19 cellular contexts compared by ENCODE assay signal in the genomic region with DNA sequence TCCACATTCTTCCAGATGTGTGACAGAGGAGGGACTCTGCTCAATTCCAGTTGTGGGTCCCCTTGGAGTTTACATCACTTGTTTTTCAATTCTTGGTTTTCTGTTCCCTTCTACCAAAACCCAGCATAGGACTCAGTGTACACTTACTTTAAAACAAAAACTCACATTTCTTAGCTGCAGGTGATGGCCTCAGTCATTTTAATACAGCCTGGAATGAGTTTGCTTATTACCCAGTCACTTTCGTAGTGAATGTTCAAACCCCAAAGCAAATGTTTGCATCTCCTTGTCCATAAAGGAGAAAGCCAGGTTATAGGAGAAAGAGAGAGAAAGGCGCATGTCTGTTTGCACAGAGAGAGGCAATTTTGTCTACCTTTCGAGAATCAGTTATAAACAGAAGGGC. TPM values are rescaled to one million over a fixed set of nuclear protein-coding genes. Genes with fewer than 3 reads are reported as not detected.
DNase-seq lines count a peak whose midpoint lies in the region; ATAC-seq, FAIRE-seq and TF ChIP-seq lines count a peak whose summit lies in the region.
"Had no signal": no experiment of that assay in that cellular context is flagged by ENCODE, and none has a peak within 500 bp of the region (broad histone marks: within the 10 kb centered on the region; RNA-seq: fewer than 3 reads in every experiment).

No MANE protein-coding gene starts in this region.

- H3K9ac ChIP-seq in GM12878 (ENCODE audit: control insufficient read depth, insufficient read depth, low read length), result no peak overlapping the region

- RAD21 ChIA-PET in GM12878 (lab: Charles Lee; ENCODE audit: unreplicated experiment), result interaction anchor here (0.8 kb wide), 1 partner anchor 91 kb away, joined by 4 read pairs; no protein-coding TSS in a partner anchor

- SMC1A ChIA-PET in GM12878 (lab: Charles Lee; ENCODE audit: uncharacterized antibody, unreplicated experiment), result interaction anchor here (0.8 to 1.0 kb wide), 2 partner anchors 18 to 29 kb away, joined by 3 read pairs; no protein-coding TSS in a partner anchor

- H3K4me1 ChIP-seq in heart right ventricle, result peaks cover 0 to 37% (median 20%) of the 10 kb centered on the region in 9 donors
- peaks cover 12% of the 10 kb centered on the region for H3K4me1 ChIP-seq in GM12878 (ENCODE audit: control insufficient read depth, insufficient read depth, low read length)
- peaks cover 47% of the 10 kb centered on the region for H3K4me1 ChIP-seq in vagina
- peaks cover 0 to 41% (median 2%) of the 10 kb centered on the region in 4 donors for H3K4me1 ChIP-seq in tibial nerve

- intact Hi-C loops in heart right ventricle (cut with DNase I), result no loop called here
- intact Hi-C loops in Right ventricle myocardium inferior (cut with DNase I), result no loop called here
- intact Hi-C loops in GM12878 (cut with micrococcal nuclease; ENCODE audit: unreplicated experiment), result loop anchor here (1.0 kb wide), 1 partner anchor 42 kb away; a partner anchor contains a TSS
- intact Hi-C loops in vagina (cut with DNase I), result no loop called here

- no peak for TF ChIP-seq CTCF in heart right ventricle (IDR thresholded peaks at IDR 0.05)
- no peak for TF ChIP-seq CTCF in GM12878 (IDR thresholded peaks at IDR 0.05 in 2 of 3, conservative IDR thresholded peaks at IDR 0.05 in 1 of 3; ENCODE audit: control insufficient read depth in 2 of 3, extremely low read depth in 1 of 3, insufficient read depth in 1 of 3, low read depth in 3 of 3, low read length in 3 of 3)
- TF ChIP-seq CTCF in osteocyte (IDR thresholded peaks at IDR 0.05), result no peak
- no peak for TF ChIP-seq CTCF in vagina (IDR thresholded peaks at IDR 0.05)
- no peak for TF ChIP-seq CTCF in tibial nerve (IDR thresholded peaks at IDR 0.05)

- no peaks in the 10 kb centered on the region for H3K9me3 Mint-ChIP-seq in osteocyte (ENCODE audit: unreplicated experiment)
- H3K9me3 Mint-ChIP-seq: activated naive CD4-positive, alpha-beta T cell treated with anti-CD3 and anti-CD28 coated beads, Interleukin-2, amount 50 U/mL, for 24 hours; brain; IgD-negative memory B cell had no signal

- FAIRE-seq in GM12878 (lab: Jason Lieb, UNC), result no peak
- FAIRE-seq: GM12892, islet of Langerhans had no signal

- no peaks in the 10 kb centered on the region for H3K9me3 ChIP-seq in heart right ventricle
- no peaks in the 10 kb centered on the region for H3K9me3 ChIP-seq in GM12878 (replicated peaks; ENCODE audit: control insufficient read depth, insufficient read depth, low read length)
- no peaks in the 10 kb centered on the region for H3K9me3 ChIP-seq in vagina
- H3K9me3 ChIP-seq in tibial nerve, result no peaks in the 10 kb centered on the region

- H2AFZ ChIP-seq in GM12878 (ENCODE audit: control insufficient read depth, low read depth, low read length), result no peak overlapping the region

- no peaks in the 10 kb centered on the region for H3K79me2 ChIP-seq in GM12878 (ENCODE audit: control insufficient read depth, insufficient read depth, low read length)

- peak overlapping the region; percentile 40 for H3K4me3 Mint-ChIP-seq in osteocyte (ENCODE audit: unreplicated experiment)
- H3K4me3 Mint-ChIP-seq: activated naive CD4-positive, alpha-beta T cell treated with anti-CD3 and anti-CD28 coated beads, Interleukin-2, amount 50 U/mL, for 24 hours; brain; IgD-negative memory B cell; mesothelial cell of epicardium had no signal

- peak overlapping the region; percentile 90 for H3K27ac Mint-ChIP-seq in osteocyte (ENCODE audit: unreplicated experiment)
- H3K27ac Mint-ChIP-seq: activated naive CD4-positive, alpha-beta T cell treated with anti-CD3 and anti-CD28 coated beads, Interleukin-2, amount 50 U/mL, for 24 hours; IgD-negative memory B cell; mesothelial cell of epicardium had no signal

- no peak for TF ChIP-seq POLR2A in GM12878 (IDR thresholded peaks at IDR 0.05; ENCODE audit: low read depth, low read length)
- TF ChIP-seq POLR2A in vagina (IDR thresholded peaks at IDR 0.05), result no peak
- no peak for TF ChIP-seq POLR2A in tibial nerve (IDR thresholded peaks at IDR 0.05)

- BruUV-seq in GM12878 (replicated peaks; lab: Mats Ljungman, UMichigan), result no TSS peak

- in situ Hi-C loops in GM12878 (cut with MboI), result no loop called here

- 86 to 91% methylated on average over 3 of the region's 3 CpGs for WGBS in heart right ventricle, 2 donors
- 0% methylated on average over 3 of the region's 3 CpGs for WGBS in GM12878 (ENCODE audit: insufficient coverage, insufficient replicate concordance, low lambda C conversion rate, missing lambda C conversion rate)
- WGBS in tibial nerve, 2 donors, result 82 to 92% methylated on average over 3 of the region's 3 CpGs

- H3K4me1 Mint-ChIP-seq in osteocyte (ENCODE audit: unreplicated experiment), result peaks cover 70% of the 10 kb centered on the region
- H3K4me1 Mint-ChIP-seq: activated naive CD4-positive, alpha-beta T cell treated with anti-CD3 and anti-CD28 coated beads, Interleukin-2, amount 50 U/mL, for 24 hours had no signal

- peak in 1 of 8 donors; percentile 12 for ATAC-seq in heart right ventricle
- no peak for ATAC-seq in Right ventricle myocardium inferior
- ATAC-seq in GM12878, result no peak
- ATAC-seq in GM19467 (IDR thresholded peaks at IDR 0.05; ENCODE audit: unreplicated experiment), result no peak
- ATAC-seq: esophagus mucosa, Panc1 had no signal

- no peak for TF ChIP-seq RAD21 in GM12878 (IDR thresholded peaks at IDR 0.05; ENCODE audit: insufficient read depth, low read depth, low read length)

- no peaks in the 10 kb centered on the region for H4K20me1 ChIP-seq in GM12878 (ENCODE audit: control insufficient read depth, insufficient read depth)

- CTCF ChIA-PET in GM12878 (lab: Yijun Ruan, JAX), result interaction anchor here (1.5 to 2.4 kb wide), 2 partner anchors 50 to 92 kb away, joined by 3 to 9 read pairs; no protein-coding TSS in a partner anchor

- H3K4me3 ChIP-seq in heart right ventricle (no peak overlapping the region), GM12878 (no peak overlapping the region), vagina (no peak overlapping the region), tibial nerve (no peak overlapping the region)

- H3K4me2 ChIP-seq in GM12878 (ENCODE audit: control insufficient read depth, insufficient read depth), result no peak overlapping the region

- POLR2A ChIA-PET in GM12878 (lab: Charles Lee), result interaction anchor here (0.5 kb wide), 1 partner anchor 1823 kb away, joined by 3 read pairs; no protein-coding TSS in a partner anchor

- no peaks in the 10 kb centered on the region for H3K27me3 Mint-ChIP-seq in osteocyte (ENCODE audit: unreplicated experiment)
- H3K27me3 Mint-ChIP-seq: activated naive CD4-positive, alpha-beta T cell treated with anti-CD3 and anti-CD28 coated beads, Interleukin-2, amount 50 U/mL, for 24 hours; brain; IgD-negative memory B cell had no signal

- TF ChIP-seq EP300 in GM12878 (IDR thresholded peaks at IDR 0.05; ENCODE audit: borderline replicate concordance in 1 of 2, control insufficient read depth in 1 of 2, low read depth in 2 of 2, low read length in 2 of 2) (no peak), tibial nerve (IDR thresholded peaks at IDR 0.05) (no peak)

- DNase-seq in heart right ventricle (no peak), Right ventricle myocardium inferior (ENCODE audit: missing footprints) (no peak), GM12878 (ENCODE audit: low read depth, low spot score) (no peak), osteocyte (ENCODE audit: extremely low spot score, unreplicated experiment) (no peak), vagina (ENCODE audit: extremely low spot score in 2 of 2) (no peak), tibial nerve (ENCODE audit: low spot score in 2 of 2) (no peak), DMS114 treated with DMSO at 0.1 percent for 48 hours (lab: John Stamatoyannopoulos, UW; ENCODE audit: unreplicated experiment) (no peak)
- DNase-seq: activated CD4-positive, CD25-positive, alpha-beta regulatory T cell treated with anti-CD3 and anti-CD28 coated beads, Interleukin-2, amount 50 U/mL, for 72 hours; GDM1; NCI-H1930 had no signal

- H3K27ac ChIP-seq in heart right ventricle (peak overlapping the region in 6 of 10 donors; percentile 24 to 83 (median 58)), GM12878 (ENCODE audit: control insufficient read depth, insufficient read depth) (no peak overlapping the region), vagina (peak overlapping the region; percentile 73), tibial nerve (no peak overlapping the region)

- no peaks in the 10 kb centered on the region for H3K27me3 ChIP-seq in heart right ventricle
- H3K27me3 ChIP-seq in GM12878 (replicated peaks in 1 of 2; ENCODE audit: control insufficient read depth in 2 of 2, insufficient read depth in 2 of 2, low read length in 1 of 2), result no peaks in the 10 kb centered on the region
- no peaks in the 10 kb centered on the region for H3K27me3 ChIP-seq in vagina
- H3K27me3 ChIP-seq in tibial nerve, result no peaks in the 10 kb centered on the region

- H3K36me3 ChIP-seq in heart right ventricle (peaks cover 0 to 41% (median 25%) of the 10 kb centered on the region in 9 donors), GM12878 (ENCODE audit: control insufficient read depth in 2 of 2, insufficient read depth in 2 of 2, low read length in 1 of 2) (peaks cover 0 to 12% of the 10 kb centered on the region in 2 experiments; a peak in 1 of 4 replicates), vagina (peaks cover 0 to 17% of the 10 kb centered on the region in 2 donors), tibial nerve (peaks cover 0 to 44% (median 0%) of the 10 kb centered on the region in 3 donors)

- H3K36me3 Mint-ChIP-seq in osteocyte (ENCODE audit: unreplicated experiment), result peaks cover 17% of the 10 kb centered on the region

RNA-seq across cellular contexts. Expression of a gene that starts 27.4 kb away (rescaled TPM):
- total RNA-seq in heart right ventricle, result 10 to 100 TPM in 9 of 10 donors, 1 to 10 TPM in 1; 4.4 to 38.9 (median 18.7) TPM
- 10 to 100 TPM in 1 of 2 donors, 1 to 10 TPM in 1; 6.3 to 38.6 TPM for polyA plus RNA-seq in heart right ventricle
- 15.1 TPM for total RNA-seq in Right ventricle myocardium inferior
- not detected in 2 replicates for total RNA-seq in GM12878 (2013; cell fraction: nucleolus; rRNA removed)
- total RNA-seq in GM12878 (2014; rRNA removed), result not detected in 2 replicates
- not detected in 2 replicates for total RNA-seq in GM12878 (2014; rRNA removed; fragmentation: Illumina TruSeq; extraction: Trizol)
- not detected in 2 replicates for total RNA-seq in GM12878 (2021)
- polyA plus RNA-seq in GM12878 (2011; ENCODE audit: low read depth), result not detected
- not detected in 2 replicates for polyA plus RNA-seq in GM12878 (2011; rRNA removed)
- not detected in 2 replicates for polyA plus RNA-seq in GM12878 (2011; cell fraction: cytosol; rRNA removed)
- not detected in 2 replicates for polyA plus RNA-seq in GM12878 (2011; cell fraction: nucleus; rRNA removed)
- not detected in 2 replicates for polyA plus RNA-seq in GM12878 (2012)
- not detected in 2 replicates for polyA plus RNA-seq in GM12878 (2014; fragmentation: Illumina TruSeq; extraction: Trizol)
- under 1 TPM in 1 of 2 experiments, not detected in 1; 0.08 TPM for polyA plus RNA-seq in GM12878 (2014; fragmentation: Nextera tagmentation; extraction: Ambion mirVana)
- polyA plus RNA-seq in GM12878 (2014; rRNA removed), result not detected in 2 replicates
- polyA plus RNA-seq in GM12878 (2016; fragmentation: Nextera tagmentation; extraction: Ambion mirVana), result under 1 TPM in 1 of 2 experiments, not detected in 1; 0.12 TPM
- not detected in 2 replicates for polyA minus RNA-seq in GM12878 (2011; rRNA and poly(A)+ RNA removed)
- not detected in 2 replicates for polyA minus RNA-seq in GM12878 (2011; cell fraction: cytosol; rRNA and poly(A)+ RNA removed)
- not detected in 2 replicates for polyA minus RNA-seq in GM12878 (2011; cell fraction: nucleus; rRNA and poly(A)+ RNA removed)
- not detected in 2 replicates for total RNA-seq in osteocyte
- total RNA-seq in vagina, result 88.6 TPM
- 10 to 100 TPM; 17.4 to 70.2 (median 46.2) TPM for total RNA-seq in tibial nerve
- total RNA-seq: mesothelial cell of epicardium had no signal

RNA-seq across cellular contexts. Expression of a gene that starts 41.4 kb away (rescaled TPM):
- total RNA-seq in heart right ventricle (100 to 1,000 TPM in 1 of 10 donors, 10 to 100 TPM in 9; 64.6 to 104 (median 74.7) TPM), Right ventricle myocardium inferior (79.4 TPM), GM12878 (2014; rRNA removed) (30.2 and 33.8 TPM in 2 replicates), GM12878 (2014; rRNA removed; fragmentation: Illumina TruSeq; extraction: Trizol) (27.1 and 28.4 TPM in 2 replicates), GM12878 (2021) (36.0 and 37.5 TPM in 2 replicates), osteocyte (71.2 and 73.2 TPM in 2 replicates), vagina (36.8 TPM), tibial nerve (10 to 100 TPM; 41.1 to 57.9 (median 52.3) TPM)
- polyA plus RNA-seq in heart right ventricle (10 to 100 TPM; 22.5 to 23.1 TPM), GM12878 (2011; rRNA removed) (16.8 and 22.1 TPM in 2 replicates), GM12878 (2014; fragmentation: Illumina TruSeq; extraction: Trizol) (42.7 and 45.8 TPM in 2 replicates), GM12878 (2014; fragmentation: Nextera tagmentation; extraction: Ambion mirVana) (10 to 100 TPM; 10.8 to 11.4 TPM), GM12878 (2014; rRNA removed) (23.6 and 24.9 TPM in 2 replicates), GM12878 (2016; fragmentation: Nextera tagmentation; extraction: Ambion mirVana) (10 to 100 TPM; 30.2 to 33.3 TPM)
- total RNA-seq in GM12878 (2013; cell fraction: nucleolus; rRNA removed), result 21.8 and 25.8 TPM in 2 replicates
- polyA plus RNA-seq in GM12878 (2011; ENCODE audit: low read depth), result 16.8 TPM
- polyA plus RNA-seq in GM12878 (2011; cell fraction: cytosol; rRNA removed), result 16.3 and 17.0 TPM in 2 replicates
- polyA plus RNA-seq in GM12878 (2011; cell fraction: nucleus; rRNA removed), result 12.1 and 13.8 TPM in 2 replicates
- 21.7 and 25.4 TPM in 2 replicates for polyA plus RNA-seq in GM12878 (2012)
- 11.7 and 17.8 TPM in 2 replicates for polyA minus RNA-seq in GM12878 (2011; rRNA and poly(A)+ RNA removed)
- polyA minus RNA-seq in GM12878 (2011; cell fraction: cytosol; rRNA and poly(A)+ RNA removed), result 4.3 and 7.9 TPM in 2 replicates
- 3.3 and 4.3 TPM in 2 replicates for polyA minus RNA-seq in GM12878 (2011; cell fraction: nucleus; rRNA and poly(A)+ RNA removed)

RNA-seq across cellular contexts. Expression of a gene that starts 52.5 kb away (rescaled TPM):
- total RNA-seq in heart right ventricle (100 to 1,000 TPM in 2 of 10 donors, 10 to 100 TPM in 8; 34.5 to 106 (median 49.2) TPM), Right ventricle myocardium inferior (70.1 TPM), GM12878 (2014; rRNA removed) (50.2 and 54.0 TPM in 2 replicates), GM12878 (2014; rRNA removed; fragmentation: Illumina TruSeq; extraction: Trizol) (62.7 and 66.7 TPM in 2 replicates), GM12878 (2021) (39.5 and 40.8 TPM in 2 replicates), osteocyte (21.0 and 21.4 TPM in 2 replicates), vagina (18.9 TPM), tibial nerve (10 to 100 TPM in 2 of 4 donors, 1 to 10 TPM in 2; 9.2 to 19.8 (median 13.0) TPM)
- polyA plus RNA-seq in heart right ventricle (10 to 100 TPM; 21.1 to 50.3 TPM), GM12878 (2011; rRNA removed) (54.8 and 56.8 TPM in 2 replicates), GM12878 (2014; fragmentation: Illumina TruSeq; extraction: Trizol) (75.5 and 98.4 TPM in 2 replicates), GM12878 (2014; fragmentation: Nextera tagmentation; extraction: Ambion mirVana) (10 to 100 TPM; 74.4 to 95.8 TPM), GM12878 (2014; rRNA removed) (42.6 and 42.8 TPM in 2 replicates), GM12878 (2016; fragmentation: Nextera tagmentation; extraction: Ambion mirVana) (10 to 100 TPM; 81.8 to 86.7 TPM)
- total RNA-seq in GM12878 (2013; cell fraction: nucleolus; rRNA removed), result 8.4 and 8.5 TPM in 2 replicates
- polyA plus RNA-seq in GM12878 (2011; ENCODE audit: low read depth), result 21.6 TPM
- polyA plus RNA-seq in GM12878 (2011; cell fraction: cytosol; rRNA removed), result 41.8 and 45.3 TPM in 2 replicates
- 15.3 and 16.4 TPM in 2 replicates for polyA plus RNA-seq in GM12878 (2011; cell fraction: nucleus; rRNA removed)
- polyA plus RNA-seq in GM12878 (2012), result 23.8 and 26.6 TPM in 2 replicates
- 49.7 and 50.1 TPM in 2 replicates for polyA minus RNA-seq in GM12878 (2011; rRNA and poly(A)+ RNA removed)
- 12.7 and 14.3 TPM in 2 replicates for polyA minus RNA-seq in GM12878 (2011; cell fraction: cytosol; rRNA and poly(A)+ RNA removed)
- 5.0 and 9.7 TPM in 2 replicates for polyA minus RNA-seq in GM12878 (2011; cell fraction: nucleus; rRNA and poly(A)+ RNA removed)

RNA-seq across cellular contexts. Expression of a gene that starts 58.9 kb away (rescaled TPM):
- total RNA-seq in heart right ventricle (100 to 1,000 TPM; 127 to 296 (median 156) TPM), Right ventricle myocardium inferior (220 TPM), GM12878 (2014; rRNA removed) (104 and 114 TPM in 2 replicates), GM12878 (2014; rRNA removed; fragmentation: Illumina TruSeq; extraction: Trizol) (64.5 and 65.2 TPM in 2 replicates), GM12878 (2021) (103 and 105 TPM in 2 replicates), osteocyte (175 and 180 TPM in 2 replicates), vagina (233 TPM), tibial nerve (100 to 1,000 TPM; 277 to 347 (median 301) TPM)
- polyA plus RNA-seq in heart right ventricle (100 to 1,000 TPM in 1 of 2 donors, 10 to 100 TPM in 1; 82.6 to 341 TPM), GM12878 (2011; rRNA removed) (73.1 and 86.9 TPM in 2 replicates), GM12878 (2014; fragmentation: Illumina TruSeq; extraction: Trizol) (48.5 and 75.3 TPM in 2 replicates), GM12878 (2014; fragmentation: Nextera tagmentation; extraction: Ambion mirVana) (10 to 100 TPM in 1 of 2 experiments, 1 to 10 TPM in 1; 7.2 to 17.3 TPM), GM12878 (2014; rRNA removed) (80.2 and 83.5 TPM in 2 replicates), GM12878 (2016; fragmentation: Nextera tagmentation; extraction: Ambion mirVana) (100 to 1,000 TPM; 108 to 128 TPM)
- total RNA-seq in GM12878 (2013; cell fraction: nucleolus; rRNA removed), result 205 and 215 TPM in 2 replicates
- 54.0 TPM for polyA plus RNA-seq in GM12878 (2011; ENCODE audit: low read depth)
- 99.4 and 108 TPM in 2 replicates for polyA plus RNA-seq in GM12878 (2011; cell fraction: cytosol; rRNA removed)
- polyA plus RNA-seq in GM12878 (2011; cell fraction: nucleus; rRNA removed), result 265 TPM in 2 replicates
- 97.3 and 97.7 TPM in 2 replicates for polyA plus RNA-seq in GM12878 (2012)
- 140 and 177 TPM in 2 replicates for polyA minus RNA-seq in GM12878 (2011; rRNA and poly(A)+ RNA removed)
- polyA minus RNA-seq in GM12878 (2011; cell fraction: cytosol; rRNA and poly(A)+ RNA removed), result 49.4 and 55.5 TPM in 2 replicates
- polyA minus RNA-seq in GM12878 (2011; cell fraction: nucleus; rRNA and poly(A)+ RNA removed), result 129 and 149 TPM in 2 replicates

Comparison
In these comparisons a context has a peak if more than half of its experiments do, and no peak if none do; other contexts are left out.
1. H3K27ac ChIP-seq: peak in heart right ventricle (6 of 10) and vagina (single experiment); none in GM12878 (single experiment) and tibial nerve (0 of 4).